26 cellular contexts compared by ENCODE assay signal in genomic region chr15:94198633-94199032, GRCh38.
"Had no signal": no experiment of that assay in that cellular context is flagged by ENCODE, and none has a peak within 500 bp of the region (broad histone marks: within the 10 kb centered on the region; RNA-seq: fewer than 3 reads in every experiment).

No MANE protein-coding gene starts in this region.

- DNase-seq: natural killer cell; occipital lobe; ovary; posterior cingulate gyrus; psoas muscle; right cardiac atrium; right lobe of liver; sigmoid colon; small intestine; stimulated activated CD4-positive, alpha-beta T cell treated with anti-CD3 and anti-CD28 coated beads, Interleukin-15, amount 100 ng/mL, for 24 hours; stimulated activated CD4-positive, alpha-beta T cell treated with anti-CD3 and anti-CD28 coated beads, Interleukin-2, amount 100 ng/mL, for 24 hours; stimulated activated CD4-positive, alpha-beta T cell treated with anti-CD3 and anti-CD28 coated beads, Interleukin-2, amount 100 ng/mL, for 48 hours; stimulated activated CD4-positive, alpha-beta T cell treated with anti-CD3 and anti-CD28 coated beads, Interleukin-4, amount 100 ng/mL, for 24 hours; stimulated activated naive CD4-positive, alpha-beta T cell; stimulated activated naive CD8-positive, alpha-beta T cell treated with anti-CD3 and anti-CD28 coated beads, Interleukin-15, amount 100 ng/mL, for 72 hours; stimulated activated naive CD8-positive, alpha-beta T cell treated with anti-CD3 and anti-CD28 coated beads, Interleukin-15, Interleukin-2, amounts not matched to agents 100 U/mL and 50 U/mL, for 24 hours; substantia nigra; testis; tibial artery; transverse colon; upper lobe of right lung; uterus had no signal

- H3K27me3 ChIP-seq: neural progenitor cell, ovary, right lobe of liver, sigmoid colon, suprapubic skin, testis, tibial artery, transverse colon, upper lobe of right lung, uterus had no signal

- ATAC-seq: natural killer cell; psoas muscle; right cardiac atrium; right lobe of liver; stimulated activated memory B cell treated with anti-CD40 and anti-IgM and Interleukin-4, amounts not matched to agents 10 μg/mL and 1 μg/mL and 100 μg/mL, for 72 hours; stimulated activated naive CD8-positive, alpha-beta T cell treated with anti-CD3 and anti-CD28 coated beads, Interleukin-15, amount 100 ng/mL, for 72 hours; stimulated activated naive CD8-positive, alpha-beta T cell treated with anti-CD3 and anti-CD28 coated beads, Interleukin-15, Interleukin-2, amounts not matched to agents 100 U/mL and 50 U/mL, for 24 hours; upper lobe of right lung had no signal

- H3K36me3 ChIP-seq: neural progenitor cell, ovary, right lobe of liver, sigmoid colon, suprapubic skin, tibial artery, transverse colon, upper lobe of right lung, uterus had no signal

- H3K4me3 ChIP-seq: neural progenitor cell, ovary, psoas muscle, right lobe of liver, sigmoid colon, suprapubic skin, testis, tibial artery, transverse colon, upper lobe of right lung, uterus had no signal

- H3K9me3 ChIP-seq: ovary, psoas muscle, right lobe of liver, sigmoid colon, suprapubic skin, testis, tibial artery, transverse colon, upper lobe of right lung, uterus had no signal

- FAIRE-seq: small intestine had no signal

- H3K4me1 ChIP-seq: neural progenitor cell, parathyroid adenoma, psoas muscle, right lobe of liver, sigmoid colon, suprapubic skin, testis, tibial artery, transverse colon, upper lobe of right lung, uterus had no signal

- H3K27ac ChIP-seq: neural progenitor cell, ovary, parathyroid adenoma, psoas muscle, right lobe of liver, sigmoid colon, suprapubic skin, testis, tibial artery, transverse colon, upper lobe of right lung, uterus had no signal
